Comparison of ENCODE assay signal across 8 cellular contexts in genomic region chr12:48813464-48814312, GRCh38. TPM values are rescaled to one million over a fixed set of nuclear protein-coding genes. Genes with fewer than 3 reads are reported as not detected.
DNase-seq lines count a peak whose midpoint lies in the region; ATAC-seq and TF ChIP-seq lines count a peak whose summit lies in the region.

No MANE protein-coding gene starts in this region.

- H3K9me3 ChIP-seq in CD4-positive, alpha-beta memory T cell (ENCODE audit: control insufficient read depth in 1 of 2, low read length in 2 of 2) = no peaks in the 10 kb centered on the region
- H3K9me3 ChIP-seq in OCI-LY1 (ENCODE audit: low read length) (no peaks in the 10 kb centered on the region), neuronal stem cell (replicated peaks in 1 of 2; ENCODE audit: control insufficient read depth in 2 of 2, insufficient read depth in 1 of 2, low read depth in 1 of 2, low read length in 2 of 2) (no peaks in the 10 kb centered on the region)

- intact Hi-C loops in CD4-positive, alpha-beta memory T cell (cut with micrococcal nuclease) = no loop called here
- intact Hi-C loops in left colon (cut with DNase I, micrococcal nuclease) = no loop called here

- no peak overlapping the region for H3K14ac ChIP-seq in neuronal stem cell (ENCODE audit: low read length)

- H3F3A ChIP-seq in OCI-LY1 (ENCODE audit: insufficient read depth, low read length) = peaks cover 5% of the 10 kb centered on the region; the same call in 1 of the 2 replicates

- POLR2A ChIA-PET in CD4-positive, alpha-beta memory T cell (lab: Charles Lee; ENCODE audit: partially characterized antibody) = interaction anchor here (1.3 to 4.0 kb wide), 3 partner anchors 9 to 38 kb away, joined by 4 to 33 read pairs (median 9); partner anchors contain the start of gene DDX23

- H2BK12ac ChIP-seq in neuronal stem cell (ENCODE audit: low read length) = no peak overlapping the region

- WGBS in neuronal stem cell (ENCODE audit: extremely low coverage in 2 of 2, insufficient read length in 2 of 2, insufficient replicate concordance in 1 of 2), 2 donors = 100% methylated on average over 1 of the region's 21 CpGs; no CpG with 5 or more reads in 1 of the 2 donors

- peak overlapping the region; percentile 1 for H2BK5ac ChIP-seq in neuronal stem cell (ENCODE audit: low read length)

- H3K27me3 Mint-ChIP-seq in CD4-positive, alpha-beta memory T cell = no peaks in the 10 kb centered on the region

- peak overlapping the region; percentile 70 to 91 (median 77) for H3K27ac Mint-ChIP-seq in CD4-positive, alpha-beta memory T cell

- no peak overlapping the region for H3K23ac ChIP-seq in neuronal stem cell (ENCODE audit: low read depth, low read length, poor library complexity)

- H3K4me2 ChIP-seq in OCI-LY1 (ENCODE audit: low read length) (peak overlapping the region; percentile 91), neuronal stem cell (ENCODE audit: insufficient read depth, low read length, poor library complexity, severe bottlenecking) (peak overlapping the region; percentile 98)

- H2AFZ ChIP-seq in OCI-LY1 (ENCODE audit: low read length) = peak overlapping the region; percentile 45; the same call in 1 of the 2 replicates
- H2AFZ ChIP-seq in neuronal stem cell (ENCODE audit: low read length) = peak overlapping the region; percentile 97

- H2BK120ac ChIP-seq in neuronal stem cell (ENCODE audit: low read depth, low read length) = peak overlapping the region; percentile 22

- peaks cover 37% of the 10 kb centered on the region for H3K4me1 ChIP-seq in CD4-positive, alpha-beta memory T cell (ENCODE audit: insufficient read depth, low read length)
- H3K4me1 ChIP-seq in OCI-LY1 (ENCODE audit: insufficient read depth, low read length, severe bottlenecking) = peaks cover 16% of the 10 kb centered on the region
- H3K4me1 ChIP-seq in neuronal stem cell (ENCODE audit: control insufficient read depth in 2 of 2, insufficient read depth in 1 of 2, low read depth in 1 of 2, low read length in 2 of 2) = peaks cover 29 to 34% of the 10 kb centered on the region in 2 donors

- H3K27ac ChIP-seq in CD4-positive, alpha-beta memory T cell (ENCODE audit: low read depth, low read length) = peak overlapping the region; percentile 55
- no peak overlapping the region for H3K27ac ChIP-seq in OCI-LY1 (ENCODE audit: low read depth, low read length, poor library complexity, severe bottlenecking)
- H3K27ac ChIP-seq in neuronal stem cell (replicated peaks; ENCODE audit: low read length) = no peak overlapping the region

- H4K20me1 ChIP-seq in OCI-LY1 (ENCODE audit: insufficient read depth, low read length) = no peaks in the 10 kb centered on the region

- no peak overlapping the region for H4K8ac ChIP-seq in neuronal stem cell (ENCODE audit: low read depth, low read length)

- H3K4me3 Mint-ChIP-seq in CD4-positive, alpha-beta memory T cell = peak overlapping the region; percentile 83 to 94 (median 90)

- no peaks in the 10 kb centered on the region for H3K27me3 ChIP-seq in CD4-positive, alpha-beta memory T cell (ENCODE audit: insufficient read depth, low read length)
- H3K27me3 ChIP-seq in OCI-LY1 (ENCODE audit: insufficient read depth, low read length) (no peaks in the 10 kb centered on the region), neuronal stem cell (ENCODE audit: control insufficient read depth in 3 of 3, insufficient read depth in 3 of 3, low read depth in 1 of 3, low read length in 3 of 3) (peaks cover 0 to 12% (median 0%) of the 10 kb centered on the region in 3 experiments)

- H3K36me3 Mint-ChIP-seq in CD4-positive, alpha-beta memory T cell = no peaks in the 10 kb centered on the region

- peaks cover 2% of the 10 kb centered on the region for H3K79me1 ChIP-seq in neuronal stem cell (ENCODE audit: low read depth, low read length)

- no peak overlapping the region for H4K91ac ChIP-seq in neuronal stem cell (ENCODE audit: low read depth, low read length, poor library complexity)

- no peak overlapping the region for H3K4ac ChIP-seq in neuronal stem cell (ENCODE audit: low read length)

- CTCF ChIA-PET in CD4-positive, alpha-beta memory T cell (lab: Charles Lee; ENCODE audit: partially characterized antibody) = interaction anchor here (0.8 to 6.4 kb wide), 12 partner anchors 9 to 144 kb away, joined by 3 to 53 read pairs (median 5); partner anchors contain the start of genes ARF3 and DDX23

- H3K9me2 ChIP-seq in OCI-LY1 (ENCODE audit: low read depth, low read length) = no peaks in the 10 kb centered on the region

- no peaks in the 10 kb centered on the region for H3K79me2 ChIP-seq in OCI-LY1 (ENCODE audit: insufficient read depth, low read length)

- ATAC-seq in left colon = no peak
- no peak for ATAC-seq in HG02763 (IDR thresholded peaks at IDR 0.05; ENCODE audit: unreplicated experiment)

- peaks cover 15 to 50% (median 26%) of the 10 kb centered on the region in 4 donors for H3K4me1 Mint-ChIP-seq in CD4-positive, alpha-beta memory T cell

- peak overlapping the region in 1 of 2 donors; percentile 87 for H3K4me3 ChIP-seq in CD4-positive, alpha-beta memory T cell (ENCODE audit: low read length in 2 of 2)
- H3K4me3 ChIP-seq in OCI-LY1 (ENCODE audit: low read depth, low read length, poor library complexity, severe bottlenecking) (peak overlapping the region; percentile 73), epithelial cell of esophagus (ENCODE audit: low read length) (peak overlapping the region; percentile 90), neuronal stem cell (ENCODE audit: low read length in 2 of 2) (peak overlapping the region; percentile 61 to 84)

- no peaks in the 10 kb centered on the region for H3K9me3 Mint-ChIP-seq in CD4-positive, alpha-beta memory T cell

- peak overlapping the region; percentile 54 for H2BK15ac ChIP-seq in neuronal stem cell (ENCODE audit: low read length)

- TF ChIP-seq CTCF in OCI-LY1 (IDR thresholded peaks at IDR 0.05; ENCODE audit: low read length) = no peak
- no peak for TF ChIP-seq CTCF in epithelial cell of esophagus (IDR thresholded peaks at IDR 0.05; ENCODE audit: insufficient read depth, low read depth, low read length, missing control alignments)

- H3K9ac ChIP-seq in OCI-LY1 (ENCODE audit: low read length) (peak overlapping the region; percentile 50; the same call in 1 of the 2 replicates), neuronal stem cell (ENCODE audit: low read depth, low read length, poor library complexity) (peak overlapping the region; percentile 86)

- H2AK5ac ChIP-seq in neuronal stem cell (ENCODE audit: low read depth, low read length) = peak overlapping the region; percentile 47

- DNase-seq in CD4-positive, alpha-beta memory T cell = no peak
- DNase-seq in epithelial cell of esophagus (ENCODE audit: low read depth) (no peak), neuronal stem cell (ENCODE audit: low spot score) (no peak), SHP77 (lab: John Stamatoyannopoulos, UW) (no peak), left colon (no peak), COLO829 (ENCODE audit: low spot score) (no peak)

- peak overlapping the region; percentile 96 for H3K18ac ChIP-seq in neuronal stem cell (ENCODE audit: low read length)

- no peaks in the 10 kb centered on the region for H3K36me3 ChIP-seq in CD4-positive, alpha-beta memory T cell (ENCODE audit: insufficient read depth, low read length)
- H3K36me3 ChIP-seq in OCI-LY1 (ENCODE audit: insufficient read depth, low read length) = no peaks in the 10 kb centered on the region
- no peaks in the 10 kb centered on the region for H3K36me3 ChIP-seq in neuronal stem cell (replicated peaks in 1 of 2; ENCODE audit: control insufficient read depth in 2 of 2, insufficient read depth in 2 of 2, low read length in 2 of 2)

RNA-seq across cellular contexts. Expression of gene CACNB3, which starts 4.6 kb away (rescaled TPM):
- 10 to 100 TPM; 17.2 to 17.9 TPM for total RNA-seq in CD4-positive, alpha-beta memory T cell
- polyA plus RNA-seq in CD4-positive, alpha-beta memory T cell = 1 to 10 TPM; 1.5 to 4.0 TPM
- polyA plus RNA-seq in neuronal stem cell (2013, experiment 1 of 2) = 37.0 TPM
- polyA plus RNA-seq in neuronal stem cell (2013, experiment 2 of 2) = 35.1 TPM
- total RNA-seq in left colon = 10 to 100 TPM; 36.0 to 47.9 TPM

RNA-seq across cellular contexts. Expression of gene ADCY6, which starts 24.8 kb away (rescaled TPM):
- not detected for total RNA-seq in CD4-positive, alpha-beta memory T cell
- polyA plus RNA-seq in CD4-positive, alpha-beta memory T cell = not detected
- 34.7 TPM for polyA plus RNA-seq in neuronal stem cell (2013, experiment 1 of 2)
- polyA plus RNA-seq in neuronal stem cell (2013, experiment 2 of 2) = 37.2 TPM
- total RNA-seq in left colon = 100 to 1,000 TPM; 103 to 130 TPM

RNA-seq across cellular contexts. Expression of gene DDX23, which starts 38.3 kb away (rescaled TPM):
- total RNA-seq in CD4-positive, alpha-beta memory T cell = 100 to 1,000 TPM; 154 to 158 TPM
- polyA plus RNA-seq in CD4-positive, alpha-beta memory T cell = 10 to 100 TPM; 14.3 to 57.2 TPM
- polyA plus RNA-seq in neuronal stem cell (2013, experiment 1 of 2) = 60.8 TPM
- 59.3 TPM for polyA plus RNA-seq in neuronal stem cell (2013, experiment 2 of 2)
- 10 to 100 TPM; 74.6 to 79.8 TPM for total RNA-seq in left colon

RNA-seq across cellular contexts. Expression of gene RND1, which starts 52.0 kb away (rescaled TPM):
- 1 to 10 TPM in 1 of 2 experiments, under 1 TPM in 1; 0.89 to 1.4 TPM for total RNA-seq in CD4-positive, alpha-beta memory T cell
- polyA plus RNA-seq in CD4-positive, alpha-beta memory T cell = 1 to 10 TPM in 1 of 2 donors, under 1 TPM in 1; 0.85 to 2.6 TPM
- polyA plus RNA-seq in neuronal stem cell (2013, experiment 1 of 2) = 7.0 TPM
- polyA plus RNA-seq in neuronal stem cell (2013, experiment 2 of 2) = 7.1 TPM
- total RNA-seq in left colon = 1 to 10 TPM; 2.1 to 8.6 TPM

Comparison
In these comparisons a context has a peak if more than half of its experiments do, and no peak if none do; other contexts are left out.
1. RNA of gene ADCY6, which starts 24.8 kb away (total RNA-seq): 103 to 130 TPM in left colon; not detected in CD4-positive, alpha-beta memory T cell; every median in the first group is over 100 times any median in the second.